8 cellular contexts compared by ENCODE assay signal in genomic region chr3:127831723-127832172, GRCh38. TPM values are rescaled to one million over a fixed set of nuclear protein-coding genes. Genes with fewer than 3 reads are reported as not detected.
DNase-seq lines count a peak whose midpoint lies in the region; ATAC-seq and TF ChIP-seq lines count a peak whose summit lies in the region.
"Had no signal": no experiment of that assay in that cellular context is flagged by ENCODE, and none has a peak within 500 bp of the region (broad histone marks: within the 10 kb centered on the region; RNA-seq: fewer than 3 reads in every experiment).

No MANE protein-coding gene starts in this region.

- peaks cover 5% of the 10 kb centered on the region for H3K27me3 Mint-ChIP-seq in activated CD8-positive, alpha-beta memory T cell treated with anti-CD3 and anti-CD28 coated beads, Interleukin-2, amount 10 ng/mL, durations not matched to agents 7 days and 5 days

- H3K36me3 Mint-ChIP-seq in activated CD8-positive, alpha-beta memory T cell treated with anti-CD3 and anti-CD28 coated beads, Interleukin-2, amount 10 ng/mL, durations not matched to agents 7 days and 5 days = peaks cover 8% of the 10 kb centered on the region

- peaks cover 3% of the 10 kb centered on the region for H3K4me1 Mint-ChIP-seq in activated CD8-positive, alpha-beta memory T cell treated with anti-CD3 and anti-CD28 coated beads, Interleukin-2, amount 10 ng/mL, durations not matched to agents 7 days and 5 days
- H3K4me1 Mint-ChIP-seq: T-cell had no signal

- H3K9me3 ChIP-seq in tibial artery = peaks cover 0 to 18% (median 7%) of the 10 kb centered on the region in 3 donors

- H3K27me3 ChIP-seq in tibial artery = no peaks in the 10 kb centered on the region

- TF ChIP-seq EP300 in Ishikawa (IDR thresholded peaks at IDR 0.05; ENCODE audit: borderline replicate concordance) = no peak

- H3K36me3 ChIP-seq in tibial artery = no peaks in the 10 kb centered on the region

- H3K4me3 Mint-ChIP-seq in activated CD8-positive, alpha-beta memory T cell treated with anti-CD3 and anti-CD28 coated beads, Interleukin-2, amount 10 ng/mL, durations not matched to agents 7 days and 5 days = no peak overlapping the region
- H3K4me3 Mint-ChIP-seq: T-cell had no signal

- intact Hi-C loops in tibial artery (cut with DNase I; ENCODE audit: low total_unique reads) = loop anchor here (10.0 kb wide), 1 partner anchor 257 kb away; no protein-coding TSS in a partner anchor

- H3K4me3 ChIP-seq in tibial artery = no peak overlapping the region

- CTCF ChIA-PET in activated CD8-positive, alpha-beta memory T cell treated with anti-CD3 and anti-CD28 coated beads, Interleukin-2, amount 10 ng/mL, durations not matched to agents 7 days and 5 days (lab: Charles Lee) = interaction anchor here (0.7 to 2.4 kb wide), 19 partner anchors 8 to 269 kb away, joined by 3 to 10 read pairs (median 3); partner anchors contain the start of gene TPRA1

- peak; percentile 85 for TF ChIP-seq RAD21 in Ishikawa (IDR thresholded peaks at IDR 0.05; ENCODE audit: low read depth)

- H3K9me3 Mint-ChIP-seq in activated CD8-positive, alpha-beta memory T cell treated with anti-CD3 and anti-CD28 coated beads, Interleukin-2, amount 10 ng/mL, durations not matched to agents 7 days and 5 days (ENCODE audit: low read depth) = peaks cover 12% of the 10 kb centered on the region

- no peak overlapping the region for H3K27ac Mint-ChIP-seq in activated CD8-positive, alpha-beta memory T cell treated with anti-CD3 and anti-CD28 coated beads, Interleukin-2, amount 10 ng/mL, durations not matched to agents 7 days and 5 days
- H3K27ac Mint-ChIP-seq: T-cell had no signal

- H3K27ac ChIP-seq in tibial artery = no peak overlapping the region

- TF ChIP-seq CTCF in tibial artery (IDR thresholded peaks at IDR 0.05) = peak; percentile 19 to 23

- no peaks in the 10 kb centered on the region for H3K4me1 ChIP-seq in tibial artery

- peak; percentile 69 for DNase-seq in ELF-1 (ENCODE audit: low read depth, low spot score)
- peak; percentile 65 for DNase-seq in activated CD8-positive, alpha-beta memory T cell treated with anti-CD3 and anti-CD28 coated beads, Interleukin-2, amount 10 ng/mL, durations not matched to agents 7 days and 5 days
- DNase-seq in hepatic stellate cell (ENCODE audit: low spot score) = peak; percentile 38
- DNase-seq in tibial artery = no peak
- DNase-seq in DMS153 (lab: John Stamatoyannopoulos, UW) = no peak

- peak; percentile 76 for ATAC-seq in activated CD8-positive, alpha-beta memory T cell treated with anti-CD3 and anti-CD28 coated beads, Interleukin-2, amount 10 ng/mL, durations not matched to agents 7 days and 5 days
- ATAC-seq in HG03378 (IDR thresholded peaks at IDR 0.05; ENCODE audit: unreplicated experiment) = no peak
- ATAC-seq: T-cell had no signal

TF ChIP-seq in Ishikawa, 13 proteins besides CTCF, POLR2A, EP300 and RAD21:
- TF ChIP-seq NFIC (IDR thresholded peaks at IDR 0.05) = peak; percentile 52; the same call in 1 of the 2 replicates
- no peak for TF ChIP-seq TEAD4 (IDR thresholded peaks at IDR 0.05)
- peak; percentile 52 for TF ChIP-seq CEBPB (IDR thresholded peaks at IDR 0.05)

RNA-seq across cellular contexts. Expression of gene MGLL, which starts 9.4 kb away (rescaled TPM):
- total RNA-seq in activated CD8-positive, alpha-beta memory T cell treated with anti-CD3 and anti-CD28 coated beads, Interleukin-2, amount 10 ng/mL, durations not matched to agents 7 days and 5 days = 1 to 10 TPM; 3.4 to 5.0 TPM

Comparison
In these comparisons a context has a peak if more than half of its experiments do, and no peak if none do; other contexts are left out.
1. DNase-seq: peak in ELF-1 (single experiment), activated CD8-positive, alpha-beta memory T cell treated with anti-CD3 and anti-CD28 coated beads, Interleukin-2, amount 10 ng/mL, durations not matched to agents 7 days and 5 days (single experiment) and hepatic stellate cell (single experiment); none in tibial artery (0 of 2) and DMS153 (single experiment).